In genomic region chr12:62654558-62655241, GRCh38 we compare ENCODE assay signal across 32 cellular contexts.
DNase-seq lines count a peak whose midpoint lies in the region; ATAC-seq, FAIRE-seq and TF ChIP-seq lines count a peak whose summit lies in the region.
"Had no signal": no experiment of that assay in that cellular context is flagged by ENCODE, and none has a peak within 500 bp of the region (broad histone marks: within the 10 kb centered on the region; RNA-seq: fewer than 3 reads in every experiment).

No MANE protein-coding gene starts in this region.

- H2BK15ac ChIP-seq in H1 (ENCODE audit: low read length): no peak overlapping the region; the same call in 1 of the 2 replicates
- no peak overlapping the region for H2BK15ac ChIP-seq in neuronal stem cell (ENCODE audit: low read length)

- H3K27ac Mint-ChIP-seq in activated naive CD4-positive, alpha-beta T cell treated with anti-CD3 and anti-CD28 coated beads for 36 hours: no peak overlapping the region
- H3K27ac Mint-ChIP-seq: activated naive CD4-positive, alpha-beta T cell treated with anti-CD3 and anti-CD28 coated beads, Interleukin-2, amount 50 U/mL, for 24 hours; effector memory CD8-positive, alpha-beta T cell; stimulated activated memory B cell treated with anti-CD40 and anti-IgM and Interleukin-4, amounts not matched to agents 10 μg/mL and 1 μg/mL and 100 μg/mL, for 72 hours had no signal

- CTCF ChIA-PET in H1 (lab: Charles Lee; ENCODE audit: partially characterized antibody): interaction anchor here (1.2 to 2.6 kb wide), 6 partner anchors 18 to 139 kb away, joined by 4 to 13 read pairs (median 4); no protein-coding TSS in a partner anchor
- CTCF ChIA-PET in activated naive CD4-positive, alpha-beta T cell treated with anti-CD3 and anti-CD28 coated beads for 36 hours (lab: Charles Lee): no interaction called here

- WGBS in H1 (ENCODE audit: extremely low coverage in 1 of 2, insufficient coverage in 1 of 2, insufficient read length in 1 of 2, insufficient replicate concordance in 2 of 2, low coverage in 1 of 2, low lambda C conversion rate in 2 of 2, missing lambda C conversion rate in 1 of 2), 2 experiments: 74% methylated on average over 17 of the region's 17 CpGs; no CpG with 5 or more reads in 1 of the 2 experiments
- WGBS in neuronal stem cell (ENCODE audit: extremely low coverage in 2 of 2, insufficient read length in 2 of 2, insufficient replicate concordance in 1 of 2), 2 donors: no CpG with 5 or more reads among the region's 17 CpGs

- no peak overlapping the region for H3K4me3 Mint-ChIP-seq in activated naive CD4-positive, alpha-beta T cell treated with anti-CD3 and anti-CD28 coated beads for 36 hours
- H3K4me3 Mint-ChIP-seq: activated naive CD4-positive, alpha-beta T cell treated with anti-CD3 and anti-CD28 coated beads, Interleukin-2, amount 50 U/mL, for 24 hours; effector memory CD8-positive, alpha-beta T cell; nephron; stimulated activated memory B cell treated with anti-CD40 and anti-IgM and Interleukin-4, amounts not matched to agents 10 μg/mL and 1 μg/mL and 100 μg/mL, for 72 hours had no signal

- TF ChIP-seq POLR2A in H1 (IDR thresholded peaks at IDR 0.05; ENCODE audit: control extremely low read depth in 1 of 2, low read depth in 2 of 2, low read length in 2 of 2): no peak

- peak overlapping the region; percentile 98 for H2BK12ac ChIP-seq in H1 (ENCODE audit: low read depth, low read length)
- peak overlapping the region; percentile 93 for H2BK12ac ChIP-seq in neuronal stem cell (ENCODE audit: low read length)

- H4K8ac ChIP-seq in H1 (ENCODE audit: extremely low read depth, insufficient read depth, low read length): 0 out of 2 replicates have a peak overlapping the region, but pooled peaks have one; percentile 12
- no peak overlapping the region for H4K8ac ChIP-seq in neuronal stem cell (ENCODE audit: low read depth, low read length)

- H3K79me1 ChIP-seq in H1 (ENCODE audit: low read depth, low read length): no peaks in the 10 kb centered on the region
- H3K79me1 ChIP-seq in neuronal stem cell (ENCODE audit: low read depth, low read length): no peaks in the 10 kb centered on the region

- in situ Hi-C loops in KBM-7 (cut with MboI; ENCODE audit: low pct_unique_long_range_greater_than_20kb, low sequenced_read_pairs): no loop called here

- H3K4ac ChIP-seq in H1 (replicated peaks; ENCODE audit: insufficient read length, low read depth, low read length) (peak overlapping the region; percentile 30), neuronal stem cell (ENCODE audit: low read length) (no peak overlapping the region)

- H3K4me1 Mint-ChIP-seq in activated naive CD4-positive, alpha-beta T cell treated with anti-CD3 and anti-CD28 coated beads for 36 hours (ENCODE audit: low read depth): peaks cover 3% of the 10 kb centered on the region
- H3K4me1 Mint-ChIP-seq: activated naive CD4-positive, alpha-beta T cell treated with anti-CD3 and anti-CD28 coated beads, Interleukin-2, amount 50 U/mL, for 24 hours; stimulated activated memory B cell treated with anti-CD40 and anti-IgM and Interleukin-4, amounts not matched to agents 10 μg/mL and 1 μg/mL and 100 μg/mL, for 72 hours had no signal

- peak overlapping the region; percentile 88 for H3K18ac ChIP-seq in H1 (ENCODE audit: extremely low read depth, low read length)
- H3K18ac ChIP-seq in neuronal stem cell (ENCODE audit: low read length): peak overlapping the region; percentile 84

- H3K4me1 ChIP-seq in H1 (replicated peaks in 1 of 4; ENCODE audit: control insufficient read depth in 3 of 4, insufficient read depth in 4 of 4, low read length in 3 of 4): peaks cover 33 to 53% (median 44%) of the 10 kb centered on the region in 4 experiments
- peaks cover 40 to 55% of the 10 kb centered on the region in 2 donors for H3K4me1 ChIP-seq in neuronal stem cell (ENCODE audit: control insufficient read depth in 2 of 2, insufficient read depth in 1 of 2, low read depth in 1 of 2, low read length in 2 of 2)
- H3K4me1 ChIP-seq: suprapubic skin, vagina had no signal

- intact Hi-C loops in activated naive CD4-positive, alpha-beta T cell treated with anti-CD3 and anti-CD28 coated beads for 36 hours (cut with micrococcal nuclease): no loop called here

- H3K4me3 ChIP-seq in H1 (ENCODE audit: extremely low read depth in 1 of 4, insufficient read depth in 2 of 4, low read depth in 3 of 4, low read length in 4 of 4): peak overlapping the region in 1 of 4 experiments; percentile 14; a peak in 1 of 8 replicates
- H3K4me3 ChIP-seq in neuronal stem cell (ENCODE audit: low read length in 2 of 2): no peak overlapping the region
- H3K4me3 ChIP-seq: coronary artery, lung, mucosa of descending colon, suprapubic skin, vagina had no signal

- H2AK5ac ChIP-seq in H1 (ENCODE audit: low read depth, low read length) (peak overlapping the region; percentile 99), neuronal stem cell (ENCODE audit: low read depth, low read length) (peak overlapping the region; percentile 27)

- H3K27ac ChIP-seq in H1 (ENCODE audit: low read depth, low read length) (no peak overlapping the region), neuronal stem cell (replicated peaks; ENCODE audit: low read length) (no peak overlapping the region)
- H3K27ac ChIP-seq: C4-2B, coronary artery, HL-60, suprapubic skin, vagina had no signal

- H3K9ac ChIP-seq in H1 (replicated peaks in 1 of 4; ENCODE audit: extremely low read depth in 1 of 4, low read depth in 3 of 4, low read length in 3 of 4): no peak overlapping the region
- no peak overlapping the region for H3K9ac ChIP-seq in neuronal stem cell (ENCODE audit: low read depth, low read length, poor library complexity)

- ATAC-seq in HG02588 (IDR thresholded peaks at IDR 0.05; ENCODE audit: unreplicated experiment): no peak
- ATAC-seq: effector memory CD8-positive, alpha-beta T cell; HepG2; mucosa of descending colon; PC-3; SK-N-SH treated with all-trans-retinoic acid at 6 μM for 48 hours; stimulated activated memory B cell treated with anti-CD40 and anti-IgM and Interleukin-4, amounts not matched to agents 10 μg/mL and 1 μg/mL and 100 μg/mL, for 72 hours had no signal

- DNase-seq in GF-D8 (lab: John Stamatoyannopoulos, UW) (peak; percentile 47), KBM-7 (peak; percentile 12), H1 (ENCODE audit: low read depth in 1 of 2, low spot score in 2 of 2) (no peak), neuronal stem cell (ENCODE audit: low spot score) (no peak), NCI-H774 (lab: John Stamatoyannopoulos, UW) (no peak), EL (no peak)
- no peak for DNase-seq in activated naive CD4-positive, alpha-beta T cell treated with anti-CD3 and anti-CD28 coated beads for 36 hours
- DNase-seq: activated CD8-positive, alpha-beta memory T cell treated with anti-CD3 and anti-CD28 coated beads, Interleukin-2, amount 50 U/mL, for 4 hours; aorta; effector memory CD8-positive, alpha-beta T cell; mucosa of descending colon; NCI-H1092; NCI-H1930; NCI-H524; PC-3; stimulated activated CD4-positive, alpha-beta T cell treated with anti-CD3 and anti-CD28 coated beads, Interleukin-12 subunit alpha, Interleukin-12 subunit beta, amount 100 ng/mL, for 4 hours; stimulated activated CD4-positive, alpha-beta T cell treated with anti-CD3 and anti-CD28 coated beads, Interleukin-4, amount 100 ng/mL, for 1 hour had no signal

- POLR2A ChIA-PET in H1 (lab: Charles Lee; ENCODE audit: partially characterized antibody): interaction anchor here (1.0 to 3.9 kb wide), 8 partner anchors 10 to 83 kb away, joined by 3 to 20 read pairs (median 4); no protein-coding TSS in a partner anchor

- H3K36me3 ChIP-seq in H1 (ENCODE audit: control insufficient read depth in 2 of 4, insufficient read depth in 4 of 4, low read length in 3 of 4) (no peaks in the 10 kb centered on the region), neuronal stem cell (replicated peaks in 1 of 2; ENCODE audit: control insufficient read depth in 2 of 2, insufficient read depth in 2 of 2, low read length in 2 of 2) (no peaks in the 10 kb centered on the region)
- H3K36me3 ChIP-seq: suprapubic skin, vagina had no signal

- H4K20me1 ChIP-seq in H1 (replicated peaks in 1 of 2; ENCODE audit: control insufficient read depth in 1 of 2, insufficient read depth in 2 of 2, low read length in 2 of 2): no peaks in the 10 kb centered on the region

- H3K79me2 ChIP-seq in H1 (ENCODE audit: control insufficient read depth in 1 of 2, insufficient read depth in 2 of 2, low read length in 2 of 2): no peaks in the 10 kb centered on the region

- H2AFZ ChIP-seq in H1 (ENCODE audit: low read length) (no peak overlapping the region), neuronal stem cell (ENCODE audit: low read length) (no peak overlapping the region)

- H3K4me2 ChIP-seq in H1 (ENCODE audit: insufficient read depth in 1 of 2, low read depth in 2 of 2, low read length in 2 of 2): peak overlapping the region; percentile 30 to 67; a peak in 2 of 4 replicates
- no peak overlapping the region for H3K4me2 ChIP-seq in neuronal stem cell (ENCODE audit: insufficient read depth, low read length, poor library complexity, severe bottlenecking)

- H2BK20ac ChIP-seq in H1 (ENCODE audit: low read length): peak overlapping the region; percentile 96

- H3K27me3 ChIP-seq in H1 (replicated peaks in 1 of 4; ENCODE audit: control insufficient read depth in 3 of 4, extremely low read depth in 1 of 4, insufficient read depth in 3 of 4, low read length in 3 of 4) (peaks cover 7 to 22% (median 14%) of the 10 kb centered on the region in 4 experiments), neuronal stem cell (ENCODE audit: control insufficient read depth in 3 of 3, insufficient read depth in 3 of 3, low read depth in 1 of 3, low read length in 3 of 3) (no peaks in the 10 kb centered on the region)
- H3K27me3 ChIP-seq: suprapubic skin, vagina had no signal

- peaks cover 8% of the 10 kb centered on the region for H3K27me3 Mint-ChIP-seq in activated naive CD4-positive, alpha-beta T cell treated with anti-CD3 and anti-CD28 coated beads for 36 hours (ENCODE audit: low read depth)
- H3K27me3 Mint-ChIP-seq: activated naive CD4-positive, alpha-beta T cell treated with anti-CD3 and anti-CD28 coated beads, Interleukin-2, amount 50 U/mL, for 24 hours had no signal

- H3K9me3 Mint-ChIP-seq in activated naive CD4-positive, alpha-beta T cell treated with anti-CD3 and anti-CD28 coated beads for 36 hours: no peaks in the 10 kb centered on the region
- H3K9me3 Mint-ChIP-seq: activated naive CD4-positive, alpha-beta T cell treated with anti-CD3 and anti-CD28 coated beads, Interleukin-2, amount 50 U/mL, for 24 hours; effector memory CD8-positive, alpha-beta T cell; nephron; stimulated activated memory B cell treated with anti-CD40 and anti-IgM and Interleukin-4, amounts not matched to agents 10 μg/mL and 1 μg/mL and 100 μg/mL, for 72 hours had no signal

- H3K14ac ChIP-seq in H1 (ENCODE audit: insufficient read length): no peak overlapping the region
- H3K14ac ChIP-seq in neuronal stem cell (ENCODE audit: low read length): no peak overlapping the region

- no peaks in the 10 kb centered on the region for H3K36me3 Mint-ChIP-seq in activated naive CD4-positive, alpha-beta T cell treated with anti-CD3 and anti-CD28 coated beads for 36 hours (ENCODE audit: low read depth)
- H3K36me3 Mint-ChIP-seq: activated naive CD4-positive, alpha-beta T cell treated with anti-CD3 and anti-CD28 coated beads, Interleukin-2, amount 50 U/mL, for 24 hours; stimulated activated memory B cell treated with anti-CD40 and anti-IgM and Interleukin-4, amounts not matched to agents 10 μg/mL and 1 μg/mL and 100 μg/mL, for 72 hours had no signal

- no peak for TF ChIP-seq CTCF in H1 (IDR thresholded peaks at IDR 0.05; ENCODE audit: control extremely low read depth in 1 of 3, insufficient read depth in 1 of 3, low read depth in 1 of 3, low read length in 3 of 3)

- H4K5ac ChIP-seq in H1 (ENCODE audit: insufficient read length, low read depth, low read length): no peak overlapping the region

- H3K9me3 ChIP-seq in H1 (ENCODE audit: insufficient read depth in 2 of 2, low read depth in 1 of 2, low read length in 1 of 2) (no peaks in the 10 kb centered on the region), neuronal stem cell (replicated peaks in 1 of 2; ENCODE audit: control insufficient read depth in 2 of 2, insufficient read depth in 1 of 2, low read depth in 1 of 2, low read length in 2 of 2) (peaks cover 0 to 17% of the 10 kb centered on the region in 2 donors)
- H3K9me3 ChIP-seq: mucosa of descending colon, suprapubic skin, vagina had no signal

- H3K23me2 ChIP-seq in H1 (ENCODE audit: low read depth, low read length): no peaks in the 10 kb centered on the region

- H2BK120ac ChIP-seq in H1 (replicated peaks; ENCODE audit: low read depth, low read length) (peak overlapping the region; percentile 70), neuronal stem cell (ENCODE audit: low read depth, low read length) (no peak overlapping the region)

- H4K91ac ChIP-seq in H1 (replicated peaks; ENCODE audit: insufficient read length, low read length): peak overlapping the region; percentile 77
- no peak overlapping the region for H4K91ac ChIP-seq in neuronal stem cell (ENCODE audit: low read depth, low read length, poor library complexity)

- no peak for TF ChIP-seq RAD21 in H1 (IDR thresholded peaks at IDR 0.05 in 1 of 2, conservative IDR thresholded peaks at IDR 0.05 in 1 of 2; ENCODE audit: low read depth in 2 of 2, low read length in 2 of 2)

- H3K23ac ChIP-seq in H1 (ENCODE audit: insufficient read length) (no peak overlapping the region), neuronal stem cell (ENCODE audit: low read depth, low read length, poor library complexity) (no peak overlapping the region)

- no peak for TF ChIP-seq EP300 in H1 (IDR thresholded peaks at IDR 0.05; ENCODE audit: borderline replicate concordance in 1 of 2, low read depth in 2 of 2, low read length in 2 of 2)

- FAIRE-seq in H1 (lab: Jason Lieb, UNC): no peak
- FAIRE-seq: D721Med, GM19239, H54, HepG2 had no signal

- H2BK5ac ChIP-seq in H1 (ENCODE audit: low read depth, low read length): peak overlapping the region; percentile 81; the same call in 1 of the 2 replicates
- H2BK5ac ChIP-seq in neuronal stem cell (ENCODE audit: low read length): no peak overlapping the region

- no peak overlapping the region for H3K56ac ChIP-seq in H1 (replicated peaks; ENCODE audit: insufficient read length, low read depth, low read length)

Comparison
In these comparisons a context has a peak if more than half of its experiments do, and no peak if none do; other contexts are left out.
1. DNase-seq: peak in GF-D8 (single experiment) and KBM-7 (single experiment); none in H1 (0 of 2), neuronal stem cell (single experiment), NCI-H774 (single experiment), EL (single experiment) and activated naive CD4-positive, alpha-beta T cell treated with anti-CD3 and anti-CD28 coated beads for 36 hours (single experiment).